9 cellular contexts compared by ENCODE assay signal in the genomic region with DNA sequence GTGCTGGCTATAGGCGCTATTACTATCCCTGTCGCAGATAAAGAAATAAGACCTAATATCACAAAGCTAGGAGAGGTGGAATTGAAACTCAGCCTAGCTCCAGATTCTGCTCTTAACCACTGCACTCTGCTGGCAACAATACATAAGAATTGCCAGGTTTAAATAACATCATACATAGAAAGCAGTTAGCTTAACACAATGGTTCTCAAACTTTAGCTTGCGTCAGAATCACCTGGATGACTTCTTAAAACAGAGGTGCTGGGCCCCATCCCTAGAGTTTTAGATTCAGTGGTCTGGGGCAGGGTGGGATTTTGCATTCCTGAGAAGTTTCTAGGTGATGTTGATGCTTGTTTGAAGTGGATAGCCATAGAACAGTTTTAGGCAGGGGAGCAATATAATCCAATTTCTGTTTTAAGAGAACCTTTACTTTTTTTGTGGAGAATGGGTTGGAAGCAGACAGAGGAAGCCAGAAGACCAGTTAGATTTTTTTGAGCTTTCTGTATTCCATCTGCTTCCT. TPM values are rescaled to one million over a fixed set of nuclear protein-coding genes. Genes with fewer than 3 reads are reported as not detected.
DNase-seq lines count a peak whose midpoint lies in the region; ATAC-seq and TF ChIP-seq lines count a peak whose summit lies in the region.
"Had no signal": no experiment of that assay in that cellular context is flagged by ENCODE, and none has a peak within 500 bp of the region (broad histone marks: within the 10 kb centered on the region; RNA-seq: fewer than 3 reads in every experiment).

No MANE protein-coding gene starts in this region.

- H3K9me3 Mint-ChIP-seq in CD4-positive, alpha-beta memory T cell, result peaks cover 0 to 3% (median 0%) of the 10 kb centered on the region in 8 donors
- no peaks in the 10 kb centered on the region for H3K9me3 Mint-ChIP-seq in brain
- no peaks in the 10 kb centered on the region for H3K9me3 Mint-ChIP-seq in naive thymus-derived CD8-positive, alpha-beta T cell

- intact Hi-C loops in CD4-positive, alpha-beta memory T cell (cut with micrococcal nuclease), result loop anchor here (2.0 to 5.0 kb wide), 2 partner anchors 48 to 512 kb away; partner anchors contain the start of genes GPBP1L1, RAD54L and TMEM69

- H3K9me3 ChIP-seq in CD4-positive, alpha-beta memory T cell (ENCODE audit: control insufficient read depth in 1 of 2, low read length in 2 of 2), result no peaks in the 10 kb centered on the region

- H3K27me3 ChIP-seq in CD4-positive, alpha-beta memory T cell (ENCODE audit: insufficient read depth, low read length), result no peaks in the 10 kb centered on the region
- no peaks in the 10 kb centered on the region for H3K27me3 ChIP-seq in KMS-11 (ENCODE audit: insufficient read depth, low read depth)

- H3K4me2 ChIP-seq in KMS-11, result peak overlapping the region; percentile 60

- CTCF ChIA-PET in CD4-positive, alpha-beta memory T cell (lab: Charles Lee; ENCODE audit: partially characterized antibody), result interaction anchor here (0.5 to 2.6 kb wide), 3 partner anchors 25 to 717 kb away, joined by 3 to 14 read pairs (median 3); no protein-coding TSS in a partner anchor

- no peak overlapping the region for H3K27ac ChIP-seq in CD4-positive, alpha-beta memory T cell (ENCODE audit: low read depth, low read length)
- no peak overlapping the region for H3K27ac ChIP-seq in KMS-11

- POLR2A ChIA-PET in CD4-positive, alpha-beta memory T cell (lab: Charles Lee; ENCODE audit: partially characterized antibody), result interaction anchor here (1.1 to 1.4 kb wide), 3 partner anchors 33 to 141 kb away, joined by 3 to 5 read pairs (median 4); partner anchors contain the start of genes NSUN4 and RAD54L
- POLR2A ChIA-PET in naive thymus-derived CD8-positive, alpha-beta T cell (lab: Charles Lee), result interaction anchor here (0.6 to 2.9 kb wide), 3 partner anchors 33 to 475 kb away, joined by 3 to 11 read pairs (median 3); no protein-coding TSS in a partner anchor

- H3K4me3 Mint-ChIP-seq in CD4-positive, alpha-beta memory T cell, result peak overlapping the region; percentile 68 to 86 (median 82)
- peak overlapping the region; percentile 71 to 87 (median 82) for H3K4me3 Mint-ChIP-seq in brain
- peak overlapping the region; percentile 65 to 89 (median 78) for H3K4me3 Mint-ChIP-seq in naive thymus-derived CD8-positive, alpha-beta T cell

- no peak overlapping the region for H3K4me3 ChIP-seq in CD4-positive, alpha-beta memory T cell (ENCODE audit: low read length in 2 of 2)
- H3K4me3 ChIP-seq in KMS-11 (IDR thresholded peaks at IDR 0.05; ENCODE audit: insufficient read depth, low read depth, low read length), result no peak overlapping the region

- peaks cover 15 to 19% of the 10 kb centered on the region in 2 donors for H3K36me3 Mint-ChIP-seq in CD4-positive, alpha-beta memory T cell
- H3K36me3 Mint-ChIP-seq in brain, result no peaks in the 10 kb centered on the region
- peaks cover 0 to 13% (median 2%) of the 10 kb centered on the region in 3 donors for H3K36me3 Mint-ChIP-seq in naive thymus-derived CD8-positive, alpha-beta T cell

- peaks cover 36% of the 10 kb centered on the region for H3K4me1 ChIP-seq in CD4-positive, alpha-beta memory T cell (ENCODE audit: insufficient read depth, low read length)
- peaks cover 8% of the 10 kb centered on the region for H3K4me1 ChIP-seq in KMS-11 (ENCODE audit: low read depth, poor library complexity, severe bottlenecking)

- H3K36me3 ChIP-seq in CD4-positive, alpha-beta memory T cell (ENCODE audit: insufficient read depth, low read length), result peaks cover 15% of the 10 kb centered on the region
- H3K36me3 ChIP-seq in KMS-11 (ENCODE audit: insufficient read depth), result no peaks in the 10 kb centered on the region

- H3K4me1 Mint-ChIP-seq in CD4-positive, alpha-beta memory T cell, result peaks cover 12 to 49% (median 25%) of the 10 kb centered on the region in 4 donors
- peaks cover 47% of the 10 kb centered on the region for H3K4me1 Mint-ChIP-seq in brain
- peaks cover 19 to 52% (median 43%) of the 10 kb centered on the region in 4 donors for H3K4me1 Mint-ChIP-seq in naive thymus-derived CD8-positive, alpha-beta T cell

- H3K27ac Mint-ChIP-seq in CD4-positive, alpha-beta memory T cell, result peak overlapping the region in 5 of 7 donors; percentile 4 to 69 (median 38)
- peak overlapping the region in 3 of 5 experiments; percentile 54 to 83 (median 75) for H3K27ac Mint-ChIP-seq in brain
- peak overlapping the region in 6 of 10 donors; percentile 36 to 70 (median 51) for H3K27ac Mint-ChIP-seq in naive thymus-derived CD8-positive, alpha-beta T cell

- no peaks in the 10 kb centered on the region for H3K79me2 ChIP-seq in KMS-11 (ENCODE audit: insufficient read depth, low read depth)

- no peak overlapping the region; the same call in 1 of the 2 replicates for H3K9ac ChIP-seq in KMS-11

- TF ChIP-seq CTCF in KMS-11 (conservative IDR thresholded peaks at IDR 0.05; ENCODE audit: low read depth, low read length) (no peak), brain (conservative IDR thresholded peaks at IDR 0.05) (no peak)

- H4K20me1 ChIP-seq in KMS-11 (ENCODE audit: insufficient read depth), result no peaks in the 10 kb centered on the region

- DNase-seq in CD4-positive, alpha-beta memory T cell, result no peak
- no peak for DNase-seq in naive thymus-derived CD8-positive, alpha-beta T cell
- no peak for DNase-seq in NCI-H1436 (lab: John Stamatoyannopoulos, UW)
- DNase-seq: NCI-H187 treated with DMSO at 0.1 percent for 48 hours had no signal

- no peak for ATAC-seq in naive thymus-derived CD8-positive, alpha-beta T cell
- ATAC-seq in GM19035 (IDR thresholded peaks at IDR 0.05; ENCODE audit: unreplicated experiment) (no peak), GM19397 (IDR thresholded peaks at IDR 0.05; ENCODE audit: unreplicated experiment) (no peak), GM18517 (IDR thresholded peaks at IDR 0.05; ENCODE audit: unreplicated experiment) (no peak)

- peak overlapping the region; percentile 97 for H2AFZ ChIP-seq in KMS-11 (ENCODE audit: low read depth)

- peaks cover 0 to 1% of the 10 kb centered on the region in 2 donors for H3K27me3 Mint-ChIP-seq in CD4-positive, alpha-beta memory T cell
- H3K27me3 Mint-ChIP-seq in brain, result peaks cover 2% of the 10 kb centered on the region
- no peaks in the 10 kb centered on the region for H3K27me3 Mint-ChIP-seq in naive thymus-derived CD8-positive, alpha-beta T cell

RNA-seq across cellular contexts. Expression of gene POMGNT1, which starts 1.1 kb away (rescaled TPM):
- 10 to 100 TPM; 36.0 to 41.4 TPM for total RNA-seq in CD4-positive, alpha-beta memory T cell
- polyA plus RNA-seq in CD4-positive, alpha-beta memory T cell, result 10 to 100 TPM; 31.7 to 37.1 TPM
- polyA plus RNA-seq in brain (ENCODE audit: insufficient read depth, low read depth, low replicate concordance), result 92.9 TPM
- 10 to 100 TPM; 46.0 to 52.3 TPM for total RNA-seq in naive thymus-derived CD8-positive, alpha-beta T cell
- 10 to 100 TPM; 23.5 to 33.4 (median 24.0) TPM for polyA plus RNA-seq in naive thymus-derived CD8-positive, alpha-beta T cell

RNA-seq across cellular contexts. Expression of gene LURAP1, which starts 3.8 kb away (rescaled TPM):
- under 1 TPM; 0.86 to 0.93 TPM for total RNA-seq in CD4-positive, alpha-beta memory T cell
- under 1 TPM in 1 of 2 donors, not detected in 1; 0.20 TPM for polyA plus RNA-seq in CD4-positive, alpha-beta memory T cell
- 2.6 TPM for polyA plus RNA-seq in brain (ENCODE audit: insufficient read depth, low read depth, low replicate concordance)
- under 1 TPM; 0.33 to 0.65 TPM for total RNA-seq in naive thymus-derived CD8-positive, alpha-beta T cell
- polyA plus RNA-seq in naive thymus-derived CD8-positive, alpha-beta T cell, result under 1 TPM in 1 of 3 donors, not detected in 2; 0.30 TPM

RNA-seq across cellular contexts. Expression of gene P3R3URF, which starts 23.0 kb away (rescaled TPM):
- not detected for total RNA-seq in CD4-positive, alpha-beta memory T cell
- not detected for polyA plus RNA-seq in CD4-positive, alpha-beta memory T cell
- polyA plus RNA-seq in brain (ENCODE audit: insufficient read depth, low read depth, low replicate concordance), result not detected
- not detected for total RNA-seq in naive thymus-derived CD8-positive, alpha-beta T cell
- polyA plus RNA-seq in naive thymus-derived CD8-positive, alpha-beta T cell, result not detected

RNA-seq across cellular contexts. Expression of gene TSPAN1, which starts 24.4 kb away (rescaled TPM):
- total RNA-seq in CD4-positive, alpha-beta memory T cell, result not detected
- not detected for polyA plus RNA-seq in CD4-positive, alpha-beta memory T cell
- polyA plus RNA-seq in brain (ENCODE audit: insufficient read depth, low read depth, low replicate concordance), result 9.4 TPM
- not detected for total RNA-seq in naive thymus-derived CD8-positive, alpha-beta T cell
- polyA plus RNA-seq in naive thymus-derived CD8-positive, alpha-beta T cell, result not detected

RNA-seq across cellular contexts. Expression of gene RAD54L, which starts 48.3 kb away (rescaled TPM):
- total RNA-seq in CD4-positive, alpha-beta memory T cell, result 1 to 10 TPM; 1.0 to 1.1 TPM
- polyA plus RNA-seq in CD4-positive, alpha-beta memory T cell, result under 1 TPM in 1 of 2 donors, not detected in 1; 0.46 TPM
- polyA plus RNA-seq in brain (ENCODE audit: insufficient read depth, low read depth, low replicate concordance), result 15.8 TPM
- total RNA-seq in naive thymus-derived CD8-positive, alpha-beta T cell, result 1 to 10 TPM in 1 of 2 experiments, under 1 TPM in 1; 0.80 to 1.0 TPM
- polyA plus RNA-seq in naive thymus-derived CD8-positive, alpha-beta T cell, result under 1 TPM in 1 of 3 donors, not detected in 2; 0.27 TPM
